16 cellular contexts compared by ENCODE assay signal in the genomic region with DNA sequence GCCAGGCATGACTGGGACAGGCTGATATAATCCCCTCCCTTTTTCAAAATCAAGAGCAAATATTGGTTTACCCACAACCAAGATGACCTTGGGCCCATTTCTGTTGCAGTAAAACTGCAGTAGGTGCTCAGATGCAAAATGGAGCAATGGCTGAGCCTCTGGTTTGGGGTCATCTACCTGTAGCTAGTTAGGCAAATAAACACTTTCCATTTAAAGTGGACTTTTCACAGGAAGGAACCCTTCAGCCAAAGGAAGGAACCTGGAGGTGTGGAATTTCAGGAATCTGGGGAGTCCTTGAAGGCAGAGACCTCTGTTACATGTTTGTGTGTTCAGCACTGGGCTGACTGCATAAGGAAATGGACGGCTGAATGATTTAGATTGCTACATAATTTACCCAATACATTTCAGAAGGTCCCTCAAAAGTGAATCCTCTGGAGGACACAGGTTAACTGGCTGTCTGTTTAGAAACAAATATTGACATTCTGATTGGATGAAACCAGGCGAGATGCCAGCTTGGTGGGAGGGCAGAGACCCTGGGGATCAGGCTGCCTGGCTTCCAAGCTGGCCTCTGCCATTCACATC.
DNase-seq lines count a peak whose midpoint lies in the region; ATAC-seq, FAIRE-seq and TF ChIP-seq lines count a peak whose summit lies in the region.
"Had no signal": no experiment of that assay in that cellular context is flagged by ENCODE, and none has a peak within 500 bp of the region (broad histone marks: within the 10 kb centered on the region; RNA-seq: fewer than 3 reads in every experiment).

No MANE protein-coding gene starts in this region.

- H3K36me3 Mint-ChIP-seq in immature natural killer cell: peaks cover 0 to 22% (median 0%) of the 10 kb centered on the region in 3 donors
- no peaks in the 10 kb centered on the region for H3K36me3 Mint-ChIP-seq in osteocyte (ENCODE audit: unreplicated experiment)

- H3K4me3 ChIP-seq in bronchial epithelial cell (ENCODE audit: low read depth, low read length): no peak overlapping the region
- no peak overlapping the region for H3K4me3 ChIP-seq in aorta (ENCODE audit: low read length in 2 of 2)

- H3K9me3 Mint-ChIP-seq in immature natural killer cell (no peaks in the 10 kb centered on the region), osteocyte (ENCODE audit: unreplicated experiment) (peaks cover 4% of the 10 kb centered on the region)
- H3K9me3 Mint-ChIP-seq: activated naive CD4-positive, alpha-beta T cell treated with anti-CD3 and anti-CD28 coated beads for 36 hours had no signal

- ATAC-seq in aorta (ENCODE audit: low FRiP score) (no peak), GM21528 (IDR thresholded peaks at IDR 0.05; ENCODE audit: low FRiP score, unreplicated experiment) (no peak)
- ATAC-seq: activated CD4-positive, CD25-positive, alpha-beta regulatory T cell treated with anti-CD3 and anti-CD28 coated beads, Interleukin-2, amount 50 U/mL, for 24 hours; right cardiac atrium had no signal

- intact Hi-C loops in aorta (cut with DNase I): no loop called here

- H3K36me3 ChIP-seq in bronchial epithelial cell (ENCODE audit: control insufficient read depth, insufficient read depth, low read length) (no peaks in the 10 kb centered on the region), aorta (ENCODE audit: control insufficient read depth in 1 of 2, insufficient read depth in 2 of 2, low read length in 1 of 2) (no peaks in the 10 kb centered on the region)
- H3K36me3 ChIP-seq: neutrophil had no signal

- H3K4me1 Mint-ChIP-seq in immature natural killer cell: peaks cover 54 to 55% of the 10 kb centered on the region in 2 donors
- peaks cover 1% of the 10 kb centered on the region for H3K4me1 Mint-ChIP-seq in osteocyte (ENCODE audit: unreplicated experiment)

- H3K27ac Mint-ChIP-seq in immature natural killer cell (peak overlapping the region; percentile 69 to 95 (median 91)), osteocyte (ENCODE audit: unreplicated experiment) (no peak overlapping the region)
- H3K27ac Mint-ChIP-seq: activated naive CD4-positive, alpha-beta T cell treated with anti-CD3 and anti-CD28 coated beads for 36 hours had no signal

- no peak overlapping the region for H3K27ac ChIP-seq in aorta (ENCODE audit: low read depth in 1 of 2, low read length in 2 of 2)
- H3K27ac ChIP-seq: neutrophil had no signal

- WGBS in aorta, 2 donors: 92 to 96% methylated on average over 2 of the region's 2 CpGs

- H3K27me3 ChIP-seq in bronchial epithelial cell (ENCODE audit: control insufficient read depth, insufficient read depth, low read length) (no peaks in the 10 kb centered on the region), aorta (ENCODE audit: control insufficient read depth in 1 of 2, insufficient read depth in 2 of 2, low read length in 1 of 2) (no peaks in the 10 kb centered on the region)

- TF ChIP-seq CTCF in bronchial epithelial cell (IDR thresholded peaks at IDR 0.05; ENCODE audit: insufficient read depth, low read length, severe bottlenecking) (no peak), osteocyte (IDR thresholded peaks at IDR 0.05) (no peak)

- peaks cover 0 to 3% (median 1%) of the 10 kb centered on the region in 3 donors for H3K27me3 Mint-ChIP-seq in immature natural killer cell (ENCODE audit: low read depth in 3 of 3)
- H3K27me3 Mint-ChIP-seq in osteocyte (ENCODE audit: unreplicated experiment): peaks cover 56% of the 10 kb centered on the region

- H3K4me3 Mint-ChIP-seq in immature natural killer cell: peak overlapping the region; percentile 71 to 83 (median 77)
- H3K4me3 Mint-ChIP-seq in osteocyte (ENCODE audit: unreplicated experiment): no peak overlapping the region
- H3K4me3 Mint-ChIP-seq: activated naive CD4-positive, alpha-beta T cell treated with anti-CD3 and anti-CD28 coated beads for 36 hours had no signal

- no peaks in the 10 kb centered on the region for H3K9me3 ChIP-seq in aorta (ENCODE audit: control insufficient read depth, low read length)
- H3K9me3 ChIP-seq: neutrophil had no signal

- DNase-seq in HuH-7.5 (ENCODE audit: low spot score): peak; percentile 32
- no peak for DNase-seq in bronchial epithelial cell (ENCODE audit: low read depth)
- no peak for DNase-seq in immature natural killer cell
- DNase-seq in osteocyte (ENCODE audit: extremely low spot score, unreplicated experiment): peak; percentile 48
- no peak for DNase-seq in aorta
- DNase-seq in NCI-H510A (lab: John Stamatoyannopoulos, UW): no peak
- DNase-seq: activated naive CD4-positive, alpha-beta T cell treated with anti-CD3 and anti-CD28 coated beads for 36 hours; Calu3; GDM1; NCI-H146; NCI-H510A treated with DMSO at 0.1 percent for 48 hours; right cardiac atrium had no signal

- H3K4me1 ChIP-seq in aorta (ENCODE audit: control insufficient read depth in 1 of 2, insufficient read depth in 2 of 2, low read length in 2 of 2): no peaks in the 10 kb centered on the region

- peak; percentile 73 for FAIRE-seq in bronchial epithelial cell (lab: Jason Lieb, UNC)
- FAIRE-seq: GM12892 had no signal

Comparison
In these comparisons a context has a peak if more than half of its experiments do, and no peak if none do; other contexts are left out.
1. DNase-seq: peak in HuH-7.5 (single experiment) and osteocyte (single experiment); none in bronchial epithelial cell (single experiment), immature natural killer cell (0 of 3), aorta (0 of 2) and NCI-H510A (single experiment).